ENCODE assay signal across 8 cellular contexts in the genomic region with DNA sequence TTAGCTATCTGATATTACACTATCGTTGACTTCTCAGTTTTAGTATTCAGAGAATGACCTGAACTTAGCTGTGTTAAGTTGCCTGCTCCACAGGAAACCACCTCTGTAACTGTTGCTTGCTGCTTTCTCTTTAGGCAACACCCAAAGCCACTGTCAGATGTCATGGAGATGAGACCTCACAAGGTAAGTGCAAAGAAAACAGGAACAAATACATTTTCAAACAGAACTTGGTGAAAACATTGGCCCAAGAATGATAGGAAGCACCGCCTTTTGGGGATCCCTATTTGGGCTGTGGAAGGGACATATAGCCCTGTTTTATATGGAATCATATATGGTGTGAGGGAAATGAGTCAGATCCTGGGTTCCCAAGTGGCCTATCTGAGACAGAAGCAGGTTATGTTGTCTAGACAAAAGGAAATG.
DNase-seq lines count a peak whose midpoint lies in the region; ATAC-seq and TF ChIP-seq lines count a peak whose summit lies in the region.

No MANE protein-coding gene starts in this region.

- H3K36me3 ChIP-seq in mammary epithelial cell (ENCODE audit: insufficient read depth, low read length) (no peaks in the 10 kb centered on the region), breast epithelium (no peaks in the 10 kb centered on the region)
- no peaks in the 10 kb centered on the region for H3K36me3 ChIP-seq in effector memory CD4-positive, alpha-beta T cell (ENCODE audit: control insufficient read depth, insufficient read depth, low read length)

- H2AFZ ChIP-seq in mammary epithelial cell (ENCODE audit: low read depth, low read length) (peak overlapping the region; percentile 82), H9 (ENCODE audit: low read length) (no peak overlapping the region)

- H3K4me1 Mint-ChIP-seq in H9, result peaks cover 0 to 4% of the 10 kb centered on the region in 2 experiments; a peak in 1 of 4 replicates

- H3K56ac ChIP-seq in H9 (ENCODE audit: insufficient read length, low read depth, low read length), result no peak overlapping the region

- H3K4ac ChIP-seq in H9 (ENCODE audit: low read depth, low read length), result no peak overlapping the region

- H3K4me3 ChIP-seq in mammary epithelial cell (replicated peaks in 1 of 3; ENCODE audit: insufficient read depth in 1 of 3, low read depth in 2 of 3, low read length in 3 of 3), result no peak overlapping the region
- no peak overlapping the region for H3K4me3 ChIP-seq in breast epithelium
- no peak overlapping the region for H3K4me3 ChIP-seq in effector memory CD4-positive, alpha-beta T cell (ENCODE audit: insufficient read depth, low read depth, low read length, poor library complexity, severe bottlenecking)

- H3K4me2 ChIP-seq in mammary epithelial cell (ENCODE audit: insufficient read depth, low read depth, low read length), result peak overlapping the region; percentile 35
- H3K4me2 ChIP-seq in H9 (ENCODE audit: insufficient read depth, insufficient read length, low read length), result no peak overlapping the region

- 96% methylated on average over 2 of the region's 2 CpGs for WGBS in mammary epithelial cell (ENCODE audit: low coverage, missing lambda C conversion rate)
- no CpG with 5 or more reads among the region's 2 CpGs for WGBS in H9 (ENCODE audit: extremely low coverage, insufficient read length, low lambda C conversion rate)

- no peak overlapping the region for H4K5ac ChIP-seq in H9 (ENCODE audit: insufficient read length, low read depth, low read length)

- no peaks in the 10 kb centered on the region for H3K36me3 Mint-ChIP-seq in H9 (ENCODE audit: insufficient read depth in 1 of 3, low read depth in 3 of 3)

- H3K4me3 Mint-ChIP-seq in H9, result no peak overlapping the region

- H3K9me3 ChIP-seq in mammary epithelial cell (replicated peaks; ENCODE audit: insufficient read depth, low read length) (no peaks in the 10 kb centered on the region), breast epithelium (no peaks in the 10 kb centered on the region), H9 (ENCODE audit: control insufficient read depth, low read depth, low read length) (no peaks in the 10 kb centered on the region)
- no peaks in the 10 kb centered on the region for H3K9me3 ChIP-seq in effector memory CD4-positive, alpha-beta T cell (ENCODE audit: control insufficient read depth, low read length)

- H2BK120ac ChIP-seq in H9 (ENCODE audit: low read depth, low read length, poor library complexity, severe bottlenecking), result no peak overlapping the region

- H3K27me3 ChIP-seq in mammary epithelial cell (ENCODE audit: insufficient read depth, low read length) (no peaks in the 10 kb centered on the region), breast epithelium (no peaks in the 10 kb centered on the region), H9 (ENCODE audit: insufficient read depth, low read length) (no peaks in the 10 kb centered on the region)
- H3K27me3 ChIP-seq in effector memory CD4-positive, alpha-beta T cell (replicated peaks; ENCODE audit: control insufficient read depth, insufficient read depth, low read length, poor library complexity, severe bottlenecking), result no peaks in the 10 kb centered on the region

- peaks cover 12% of the 10 kb centered on the region for H3K4me1 ChIP-seq in mammary epithelial cell (ENCODE audit: insufficient read depth, low read length)
- H3K4me1 ChIP-seq in breast epithelium, result no peaks in the 10 kb centered on the region
- peaks cover 19% of the 10 kb centered on the region for H3K4me1 ChIP-seq in effector memory CD4-positive, alpha-beta T cell (ENCODE audit: control insufficient read depth, insufficient read depth, low read length, poor library complexity, severe bottlenecking)
- no peaks in the 10 kb centered on the region for H3K4me1 ChIP-seq in H9 (ENCODE audit: insufficient read depth, low read length)

- H3K18ac ChIP-seq in H9 (ENCODE audit: insufficient read length, low read depth, low read length), result no peak overlapping the region

- no peak overlapping the region for H3K9ac ChIP-seq in mammary epithelial cell (ENCODE audit: insufficient read depth, low read length)
- H3K9ac ChIP-seq in H9 (ENCODE audit: extremely low read depth, insufficient read length, low read length), result no peak overlapping the region

- H3K27ac Mint-ChIP-seq in H9, result no peak overlapping the region; a peak in 1 of 7 replicates

- no peak overlapping the region for H2AK5ac ChIP-seq in H9 (ENCODE audit: insufficient read length, low read length)

- H3K23ac ChIP-seq in H9 (ENCODE audit: insufficient read length, low read depth, low read length), result no peak overlapping the region

- H3K79me1 ChIP-seq in H9 (ENCODE audit: insufficient read depth, low read depth, low read length, poor library complexity, severe bottlenecking), result no peaks in the 10 kb centered on the region

- H2BK20ac ChIP-seq in H9 (ENCODE audit: low read depth, low read length, poor library complexity, severe bottlenecking), result no peak overlapping the region

- no peaks in the 10 kb centered on the region for H3K9me3 Mint-ChIP-seq in H9

- BruUV-seq in mammary epithelial cell (replicated peaks; lab: Mats Ljungman, UMichigan), result no TSS peak

- H3K14ac ChIP-seq in H9 (ENCODE audit: insufficient read depth, low read length), result no peak overlapping the region

- H4K20me1 ChIP-seq in mammary epithelial cell (ENCODE audit: insufficient read depth, low read length), result no peaks in the 10 kb centered on the region
- no peaks in the 10 kb centered on the region for H4K20me1 ChIP-seq in H9 (ENCODE audit: control insufficient read depth, insufficient read depth, insufficient read length)

- no peak overlapping the region for H3T11ph ChIP-seq in H9 (ENCODE audit: low read length)

- H2BK15ac ChIP-seq in H9 (ENCODE audit: low read depth, low read length), result no peak overlapping the region

- CTCF ChIA-PET in mammary epithelial cell (lab: Charles Lee; ENCODE audit: low non-redundant PET), result no interaction called here

- intact Hi-C loops in mammary epithelial cell (cut with micrococcal nuclease) (no loop called here), breast epithelium (cut with DNase I; ENCODE audit: low total_unique reads) (no loop called here)

- no peaks in the 10 kb centered on the region for H3K27me3 Mint-ChIP-seq in H9 (ENCODE audit: low read depth)

- H4K91ac ChIP-seq in H9 (ENCODE audit: insufficient read length, low read depth, low read length), result no peak overlapping the region

- in situ Hi-C loops in mammary epithelial cell (cut with MboI; ENCODE audit: low sequenced_read_pairs in 2 of 2), result loop anchor here (25.0 kb wide), 2 partner anchors 338 to 588 kb away; a partner anchor contains a TSS

- no peak overlapping the region for H3K27ac ChIP-seq in mammary epithelial cell (ENCODE audit: insufficient read depth, low read depth, low read length)
- H3K27ac ChIP-seq in breast epithelium, result no peak overlapping the region
- peak overlapping the region; percentile 81 for H3K27ac ChIP-seq in effector memory CD4-positive, alpha-beta T cell (ENCODE audit: insufficient read depth, low read length, poor library complexity, severe bottlenecking)
- H3K27ac ChIP-seq in H9 (ENCODE audit: insufficient read length, low read depth, low read length), result no peak overlapping the region

- peak; percentile 14 for DNase-seq in mammary epithelial cell
- DNase-seq in breast epithelium (ENCODE audit: low spot score in 2 of 2), result no peak
- DNase-seq in T follicular helper cell (ENCODE audit: low read depth), result peak; percentile 50
- DNase-seq in effector memory CD4-positive, alpha-beta T cell, result peak; percentile 43 to 60 (median 53)
- DNase-seq in NCI-H524 treated with DMSO at 0.1 percent for 48 hours (lab: John Stamatoyannopoulos, UW), result no peak
- DNase-seq in H9, result no peak
- DNase-seq in COLO829 (ENCODE audit: low spot score), result no peak

- no peaks in the 10 kb centered on the region for H3K23me2 ChIP-seq in H9 (ENCODE audit: insufficient read length, low read depth, low read length, poor library complexity, severe bottlenecking)

- H3K79me2 ChIP-seq in mammary epithelial cell (ENCODE audit: insufficient read depth, low read length), result no peaks in the 10 kb centered on the region
- H3K79me2 ChIP-seq in H9 (ENCODE audit: insufficient read depth, low read length), result no peaks in the 10 kb centered on the region

- no peak overlapping the region for H2BK12ac ChIP-seq in H9 (ENCODE audit: insufficient read length, low read depth, low read length)

- dilution Hi-C loops in mammary epithelial cell (cut with HindIII; ENCODE audit: low sequenced_read_pairs), result no loop called here

- TF ChIP-seq CTCF in mammary epithelial cell (conservative IDR thresholded peaks at IDR 0.05 in 1 of 2, IDR thresholded peaks at IDR 0.05 in 1 of 2; ENCODE audit: extremely low read depth in 1 of 2, insufficient read depth in 1 of 2, low read depth in 1 of 2, low read length in 2 of 2), result no peak
- no peak for TF ChIP-seq CTCF in breast epithelium (IDR thresholded peaks at IDR 0.05)
- TF ChIP-seq CTCF in H9 (conservative IDR thresholded peaks at IDR 0.05), result no peak

- TF ChIP-seq POLR2A in breast epithelium (IDR thresholded peaks at IDR 0.05), result no peak

- no peak overlapping the region for H2BK5ac ChIP-seq in H9 (ENCODE audit: insufficient read length, low read length)

- peak; percentile 70 for ATAC-seq in HG03060 (IDR thresholded peaks at IDR 0.05; ENCODE audit: low read depth, unreplicated experiment)

- no peak overlapping the region for H4K8ac ChIP-seq in H9 (replicated peaks; ENCODE audit: insufficient read length, low read depth, low read length)

Comparison
In these comparisons a context has a peak if more than half of its experiments do, and no peak if none do; other contexts are left out.
1. DNase-seq: peak in mammary epithelial cell (single experiment), T follicular helper cell (single experiment) and effector memory CD4-positive, alpha-beta T cell (3 of 3); none in breast epithelium (0 of 2), NCI-H524 treated with DMSO at 0.1 percent for 48 hours (single experiment), H9 (single experiment) and COLO829 (single experiment).